Comparison of ENCODE assay signal across 1 cellular context in the genomic region with DNA sequence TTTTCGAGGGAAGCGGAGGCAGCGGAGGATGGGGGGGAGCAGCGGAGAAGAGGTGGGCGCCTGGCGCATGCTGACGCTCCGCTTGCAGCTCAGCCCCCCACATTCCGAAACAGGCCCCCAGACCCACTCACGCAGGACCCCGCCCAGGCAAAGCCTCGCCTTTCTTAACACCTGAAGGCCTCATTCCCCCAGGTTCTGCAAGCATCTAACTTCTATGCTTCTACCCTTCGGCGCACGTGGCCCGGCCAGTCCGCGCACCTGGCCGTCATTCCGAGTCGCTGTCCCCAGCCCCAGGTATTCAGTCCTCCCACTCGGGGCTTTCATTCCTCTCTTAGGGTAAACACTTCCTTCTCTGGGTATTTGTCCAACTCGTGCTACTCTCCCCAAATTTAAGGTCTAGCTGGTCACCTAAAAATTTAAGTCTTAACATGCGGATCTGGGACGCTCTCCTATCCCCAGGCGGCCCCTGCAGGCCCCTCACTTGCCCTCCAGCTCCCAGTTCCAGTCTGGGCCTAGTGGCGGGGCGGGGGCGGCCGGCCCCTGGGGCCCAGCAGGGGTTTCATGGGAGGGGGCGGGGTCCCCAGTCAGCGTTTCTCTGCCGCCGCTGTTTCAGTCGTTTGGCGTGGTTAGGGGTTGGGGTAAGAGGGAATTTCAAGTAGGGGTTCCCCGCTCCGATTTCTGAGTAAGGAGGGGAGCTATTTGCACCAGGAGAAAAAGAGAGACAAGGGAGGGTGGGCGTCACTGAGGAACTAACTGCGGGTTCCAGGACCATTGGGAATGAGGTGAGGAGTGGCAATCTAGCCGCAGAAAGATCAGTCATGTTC.
TF ChIP-seq lines count a peak whose summit lies in the region.

No MANE protein-coding gene starts in this region.

TF ChIP-seq in K562, 482 proteins besides CTCF, POLR2A, EP300 and RAD21 (continued from another document and continues in another):
- TF ChIP-seq, protein P1, sequence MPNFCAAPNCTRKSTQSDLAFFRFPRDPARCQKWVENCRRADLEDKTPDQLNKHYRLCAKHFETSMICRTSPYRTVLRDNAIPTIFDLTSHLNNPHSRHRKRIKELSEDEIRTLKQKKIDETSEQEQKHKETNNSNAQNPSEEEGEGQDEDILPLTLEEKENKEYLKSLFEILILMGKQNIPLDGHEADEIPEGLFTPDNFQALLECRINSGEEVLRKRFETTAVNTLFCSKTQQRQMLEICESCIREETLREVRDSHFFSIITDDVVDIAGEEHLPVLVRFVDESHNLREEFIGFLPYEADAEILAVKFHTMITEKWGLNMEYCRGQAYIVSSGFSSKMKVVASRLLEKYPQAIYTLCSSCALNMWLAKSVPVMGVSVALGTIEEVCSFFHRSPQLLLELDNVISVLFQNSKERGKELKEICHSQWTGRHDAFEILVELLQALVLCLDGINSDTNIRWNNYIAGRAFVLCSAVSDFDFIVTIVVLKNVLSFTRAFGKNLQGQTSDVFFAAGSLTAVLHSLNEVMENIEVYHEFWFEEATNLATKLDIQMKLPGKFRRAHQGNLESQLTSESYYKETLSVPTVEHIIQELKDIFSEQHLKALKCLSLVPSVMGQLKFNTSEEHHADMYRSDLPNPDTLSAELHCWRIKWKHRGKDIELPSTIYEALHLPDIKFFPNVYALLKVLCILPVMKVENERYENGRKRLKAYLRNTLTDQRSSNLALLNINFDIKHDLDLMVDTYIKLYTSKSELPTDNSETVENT (CRISPR knock-in tag; IDR thresholded peaks at IDR 0.05), result no peak
- TF ChIP-seq MTA1 (IDR thresholded peaks at IDR 0.05; ENCODE audit: borderline replicate concordance) (no peak; the same call in 1 of the 2 replicates), DDX20 (tag; IDR thresholded peaks at IDR 0.05; ENCODE audit: low read depth) (no peak), ELF4 (CRISPR knock-in tag; IDR thresholded peaks at IDR 0.05) (no peak), PCBP2 (IDR thresholded peaks at IDR 0.05; ENCODE audit: low read depth, low read length, poor library complexity, severe bottlenecking) (no peak), PTTG1 (tag; IDR thresholded peaks at IDR 0.05; ENCODE audit: low read depth) (no peak), POU5F1 (IDR thresholded peaks at IDR 0.05; ENCODE audit: borderline replicate concordance, low read depth, low read length, partially characterized antibody) (no peak), ZNF282 (CRISPR knock-in tag; IDR thresholded peaks at IDR 0.05) (no peak), ZFX (CRISPR knock-in tag; IDR thresholded peaks at IDR 0.05) (peak; percentile 81), ETV5 (CRISPR knock-in tag; IDR thresholded peaks at IDR 0.05; ENCODE audit: low read depth) (no peak), XRCC3 (IDR thresholded peaks at IDR 0.05) (no peak), RUNX1 (IDR thresholded peaks at IDR 0.05; ENCODE audit: low read depth) (no peak), ZNF146 (CRISPR knock-in tag; IDR thresholded peaks at IDR 0.05; ENCODE audit: unreplicated experiment) (no peak), GATA2 (CRISPR knock-in tag; IDR thresholded peaks at IDR 0.05) (no peak), DNMT1 (IDR thresholded peaks at IDR 0.05) (no peak), CBFA2T3 (IDR thresholded peaks at IDR 0.05) (no peak), GTF2A2 (tag; IDR thresholded peaks at IDR 0.05) (no peak), TOE1 (IDR thresholded peaks at IDR 0.05; ENCODE audit: borderline replicate concordance) (no peak; the same call in 1 of the 2 replicates), TOE1 (CRISPR knock-in tag; IDR thresholded peaks at IDR 0.05; ENCODE audit: borderline replicate concordance, low read depth) (no peak), GABPA (tag; conservative IDR thresholded peaks at IDR 0.05; ENCODE audit: low read depth) (peak; percentile 3; the same call in 1 of the 2 replicates), ZNF668 (CRISPR knock-in tag; IDR thresholded peaks at IDR 0.05) (peak; percentile 52; the same call in 1 of the 2 replicates), RCOR1 (IDR thresholded peaks at IDR 0.05; ENCODE audit: borderline replicate concordance in 1 of 2, low read depth in 2 of 2, low read length in 2 of 2) (peak in 1 of 2 experiments; percentile 25; a peak in 1 of 4 replicates), NR1H2 (CRISPR knock-in tag; IDR thresholded peaks at IDR 0.05) (no peak), SIX5 (IDR thresholded peaks at IDR 0.05; ENCODE audit: borderline replicate concordance in 1 of 2, insufficient read depth in 1 of 2, low read depth in 1 of 2, low read length in 2 of 2) (no peak), ZNF57 (CRISPR knock-in tag; IDR thresholded peaks at IDR 0.05) (no peak), PPARD (CRISPR knock-in tag; IDR thresholded peaks at IDR 0.05) (no peak), NFE2 (IDR thresholded peaks at IDR 0.05; ENCODE audit: low read depth) (0 out of 2 replicates have a peak, but pooled peaks have one; percentile 5), HMG20A (CRISPR knock-in tag; conservative IDR thresholded peaks at IDR 0.05) (no peak), SOX6 (IDR thresholded peaks at IDR 0.05) (no peak), COPS2 (conservative IDR thresholded peaks at IDR 0.05) (no peak), LEF1 (IDR thresholded peaks at IDR 0.05) (peak; percentile 79), PYGO2 (tag; IDR thresholded peaks at IDR 0.05) (no peak), ZNF253 (CRISPR knock-in tag; conservative IDR thresholded peaks at IDR 0.05) (no peak), NFIX (CRISPR knock-in tag; IDR thresholded peaks at IDR 0.05; ENCODE audit: low read depth) (no peak)
- TF ChIP-seq, protein P2, sequence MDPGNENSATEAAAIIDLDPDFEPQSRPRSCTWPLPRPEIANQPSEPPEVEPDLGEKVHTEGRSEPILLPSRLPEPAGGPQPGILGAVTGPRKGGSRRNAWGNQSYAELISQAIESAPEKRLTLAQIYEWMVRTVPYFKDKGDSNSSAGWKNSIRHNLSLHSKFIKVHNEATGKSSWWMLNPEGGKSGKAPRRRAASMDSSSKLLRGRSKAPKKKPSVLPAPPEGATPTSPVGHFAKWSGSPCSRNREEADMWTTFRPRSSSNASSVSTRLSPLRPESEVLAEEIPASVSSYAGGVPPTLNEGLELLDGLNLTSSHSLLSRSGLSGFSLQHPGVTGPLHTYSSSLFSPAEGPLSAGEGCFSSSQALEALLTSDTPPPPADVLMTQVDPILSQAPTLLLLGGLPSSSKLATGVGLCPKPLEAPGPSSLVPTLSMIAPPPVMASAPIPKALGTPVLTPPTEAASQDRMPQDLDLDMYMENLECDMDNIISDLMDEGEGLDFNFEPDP (CRISPR knock-in tag; IDR thresholded peaks at IDR 0.05), result no peak
- TF ChIP-seq, protein P3, sequence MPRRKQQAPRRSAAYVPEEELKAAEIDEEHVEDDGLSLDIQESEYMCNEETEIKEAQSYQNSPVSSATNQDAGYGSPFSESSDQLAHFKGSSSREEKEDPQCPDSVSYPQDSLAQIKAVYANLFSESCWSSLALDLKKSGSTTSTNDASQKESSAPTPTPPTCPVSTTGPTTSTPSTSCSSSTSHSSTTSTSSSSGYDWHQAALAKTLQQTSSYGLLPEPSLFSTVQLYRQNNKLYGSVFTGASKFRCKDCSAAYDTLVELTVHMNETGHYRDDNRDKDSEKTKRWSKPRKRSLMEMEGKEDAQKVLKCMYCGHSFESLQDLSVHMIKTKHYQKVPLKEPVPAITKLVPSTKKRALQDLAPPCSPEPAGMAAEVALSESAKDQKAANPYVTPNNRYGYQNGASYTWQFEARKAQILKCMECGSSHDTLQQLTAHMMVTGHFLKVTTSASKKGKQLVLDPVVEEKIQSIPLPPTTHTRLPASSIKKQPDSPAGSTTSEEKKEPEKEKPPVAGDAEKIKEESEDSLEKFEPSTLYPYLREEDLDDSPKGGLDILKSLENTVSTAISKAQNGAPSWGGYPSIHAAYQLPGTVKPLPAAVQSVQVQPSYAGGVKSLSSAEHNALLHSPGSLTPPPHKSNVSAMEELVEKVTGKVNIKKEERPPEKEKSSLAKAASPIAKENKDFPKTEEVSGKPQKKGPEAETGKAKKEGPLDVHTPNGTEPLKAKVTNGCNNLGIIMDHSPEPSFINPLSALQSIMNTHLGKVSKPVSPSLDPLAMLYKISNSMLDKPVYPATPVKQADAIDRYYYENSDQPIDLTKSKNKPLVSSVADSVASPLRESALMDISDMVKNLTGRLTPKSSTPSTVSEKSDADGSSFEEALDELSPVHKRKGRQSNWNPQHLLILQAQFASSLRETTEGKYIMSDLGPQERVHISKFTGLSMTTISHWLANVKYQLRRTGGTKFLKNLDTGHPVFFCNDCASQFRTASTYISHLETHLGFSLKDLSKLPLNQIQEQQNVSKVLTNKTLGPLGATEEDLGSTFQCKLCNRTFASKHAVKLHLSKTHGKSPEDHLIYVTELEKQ (CRISPR knock-in tag; IDR thresholded peaks at IDR 0.05), result no peak
- TF ChIP-seq, protein P4, sequence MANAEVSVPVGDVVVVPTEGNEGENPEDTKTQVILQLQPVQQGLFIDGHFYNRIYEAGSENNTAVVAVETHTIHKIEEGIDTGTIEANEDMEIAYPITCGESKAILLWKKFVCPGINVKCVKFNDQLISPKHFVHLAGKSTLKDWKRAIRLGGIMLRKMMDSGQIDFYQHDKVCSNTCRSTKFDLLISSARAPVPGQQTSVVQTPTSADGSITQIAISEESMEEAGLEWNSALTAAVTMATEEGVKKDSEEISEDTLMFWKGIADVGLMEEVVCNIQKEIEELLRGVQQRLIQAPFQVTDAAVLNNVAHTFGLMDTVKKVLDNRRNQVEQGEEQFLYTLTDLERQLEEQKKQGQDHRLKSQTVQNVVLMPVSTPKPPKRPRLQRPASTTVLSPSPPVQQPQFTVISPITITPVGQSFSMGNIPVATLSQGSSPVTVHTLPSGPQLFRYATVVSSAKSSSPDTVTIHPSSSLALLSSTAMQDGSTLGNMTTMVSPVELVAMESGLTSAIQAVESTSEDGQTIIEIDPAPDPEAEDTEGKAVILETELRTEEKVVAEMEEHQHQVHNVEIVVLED (CRISPR knock-in tag; IDR thresholded peaks at IDR 0.05), result no peak
- TF ChIP-seq, protein P5, sequence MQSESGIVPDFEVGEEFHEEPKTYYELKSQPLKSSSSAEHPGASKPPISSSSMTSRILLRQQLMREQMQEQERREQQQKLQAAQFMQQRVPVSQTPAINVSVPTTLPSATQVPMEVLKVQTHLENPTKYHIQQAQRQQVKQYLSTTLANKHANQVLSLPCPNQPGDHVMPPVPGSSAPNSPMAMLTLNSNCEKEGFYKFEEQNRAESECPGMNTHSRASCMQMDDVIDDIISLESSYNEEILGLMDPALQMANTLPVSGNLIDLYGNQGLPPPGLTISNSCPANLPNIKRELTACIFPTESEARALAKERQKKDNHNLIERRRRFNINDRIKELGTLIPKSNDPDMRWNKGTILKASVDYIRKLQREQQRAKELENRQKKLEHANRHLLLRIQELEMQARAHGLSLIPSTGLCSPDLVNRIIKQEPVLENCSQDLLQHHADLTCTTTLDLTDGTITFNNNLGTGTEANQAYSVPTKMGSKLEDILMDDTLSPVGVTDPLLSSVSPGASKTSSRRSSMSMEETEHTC (IDR thresholded peaks at IDR 0.05), result no peak
- TF ChIP-seq, protein P6, sequence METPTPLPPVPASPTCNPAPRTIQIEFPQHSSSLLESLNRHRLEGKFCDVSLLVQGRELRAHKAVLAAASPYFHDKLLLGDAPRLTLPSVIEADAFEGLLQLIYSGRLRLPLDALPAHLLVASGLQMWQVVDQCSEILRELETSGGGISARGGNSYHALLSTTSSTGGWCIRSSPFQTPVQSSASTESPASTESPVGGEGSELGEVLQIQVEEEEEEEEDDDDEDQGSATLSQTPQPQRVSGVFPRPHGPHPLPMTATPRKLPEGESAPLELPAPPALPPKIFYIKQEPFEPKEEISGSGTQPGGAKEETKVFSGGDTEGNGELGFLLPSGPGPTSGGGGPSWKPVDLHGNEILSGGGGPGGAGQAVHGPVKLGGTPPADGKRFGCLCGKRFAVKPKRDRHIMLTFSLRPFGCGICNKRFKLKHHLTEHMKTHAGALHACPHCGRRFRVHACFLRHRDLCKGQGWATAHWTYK (CRISPR knock-in tag; IDR thresholded peaks at IDR 0.05), result peak; percentile 19; the same call in 1 of the 2 replicates
- TF ChIP-seq, protein P7, sequence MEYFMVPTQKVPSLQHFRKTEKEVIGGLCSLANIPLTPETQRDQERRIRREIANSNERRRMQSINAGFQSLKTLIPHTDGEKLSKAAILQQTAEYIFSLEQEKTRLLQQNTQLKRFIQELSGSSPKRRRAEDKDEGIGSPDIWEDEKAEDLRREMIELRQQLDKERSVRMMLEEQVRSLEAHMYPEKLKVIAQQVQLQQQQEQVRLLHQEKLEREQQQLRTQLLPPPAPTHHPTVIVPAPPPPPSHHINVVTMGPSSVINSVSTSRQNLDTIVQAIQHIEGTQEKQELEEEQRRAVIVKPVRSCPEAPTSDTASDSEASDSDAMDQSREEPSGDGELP (CRISPR knock-in tag; IDR thresholded peaks at IDR 0.05; ENCODE audit: borderline replicate concordance), result 0 out of 2 replicates have a peak, but pooled peaks have one; percentile 9
- TF ChIP-seq, protein P8, sequence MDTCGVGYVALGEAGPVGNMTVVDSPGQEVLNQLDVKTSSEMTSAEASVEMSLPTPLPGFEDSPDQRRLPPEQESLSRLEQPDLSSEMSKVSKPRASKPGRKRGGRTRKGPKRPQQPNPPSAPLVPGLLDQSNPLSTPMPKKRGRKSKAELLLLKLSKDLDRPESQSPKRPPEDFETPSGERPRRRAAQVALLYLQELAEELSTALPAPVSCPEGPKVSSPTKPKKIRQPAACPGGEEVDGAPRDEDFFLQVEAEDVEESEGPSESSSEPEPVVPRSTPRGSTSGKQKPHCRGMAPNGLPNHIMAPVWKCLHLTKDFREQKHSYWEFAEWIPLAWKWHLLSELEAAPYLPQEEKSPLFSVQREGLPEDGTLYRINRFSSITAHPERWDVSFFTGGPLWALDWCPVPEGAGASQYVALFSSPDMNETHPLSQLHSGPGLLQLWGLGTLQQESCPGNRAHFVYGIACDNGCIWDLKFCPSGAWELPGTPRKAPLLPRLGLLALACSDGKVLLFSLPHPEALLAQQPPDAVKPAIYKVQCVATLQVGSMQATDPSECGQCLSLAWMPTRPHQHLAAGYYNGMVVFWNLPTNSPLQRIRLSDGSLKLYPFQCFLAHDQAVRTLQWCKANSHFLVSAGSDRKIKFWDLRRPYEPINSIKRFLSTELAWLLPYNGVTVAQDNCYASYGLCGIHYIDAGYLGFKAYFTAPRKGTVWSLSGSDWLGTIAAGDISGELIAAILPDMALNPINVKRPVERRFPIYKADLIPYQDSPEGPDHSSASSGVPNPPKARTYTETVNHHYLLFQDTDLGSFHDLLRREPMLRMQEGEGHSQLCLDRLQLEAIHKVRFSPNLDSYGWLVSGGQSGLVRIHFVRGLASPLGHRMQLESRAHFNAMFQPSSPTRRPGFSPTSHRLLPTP (IDR thresholded peaks at IDR 0.05; ENCODE audit: borderline replicate concordance, extremely low read depth, insufficient read length), result no peak
- TF ChIP-seq, protein P9, sequence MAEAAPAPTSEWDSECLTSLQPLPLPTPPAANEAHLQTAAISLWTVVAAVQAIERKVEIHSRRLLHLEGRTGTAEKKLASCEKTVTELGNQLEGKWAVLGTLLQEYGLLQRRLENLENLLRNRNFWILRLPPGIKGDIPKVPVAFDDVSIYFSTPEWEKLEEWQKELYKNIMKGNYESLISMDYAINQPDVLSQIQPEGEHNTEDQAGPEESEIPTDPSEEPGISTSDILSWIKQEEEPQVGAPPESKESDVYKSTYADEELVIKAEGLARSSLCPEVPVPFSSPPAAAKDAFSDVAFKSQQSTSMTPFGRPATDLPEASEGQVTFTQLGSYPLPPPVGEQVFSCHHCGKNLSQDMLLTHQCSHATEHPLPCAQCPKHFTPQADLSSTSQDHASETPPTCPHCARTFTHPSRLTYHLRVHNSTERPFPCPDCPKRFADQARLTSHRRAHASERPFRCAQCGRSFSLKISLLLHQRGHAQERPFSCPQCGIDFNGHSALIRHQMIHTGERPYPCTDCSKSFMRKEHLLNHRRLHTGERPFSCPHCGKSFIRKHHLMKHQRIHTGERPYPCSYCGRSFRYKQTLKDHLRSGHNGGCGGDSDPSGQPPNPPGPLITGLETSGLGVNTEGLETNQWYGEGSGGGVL (CRISPR knock-in tag; IDR thresholded peaks at IDR 0.05), result no peak
